ENCODE assay signal across 1 cellular context in genomic region chr11:66051766-66052663, GRCh38.
TF ChIP-seq lines count a peak whose summit lies in the region.

A gene with protein sequence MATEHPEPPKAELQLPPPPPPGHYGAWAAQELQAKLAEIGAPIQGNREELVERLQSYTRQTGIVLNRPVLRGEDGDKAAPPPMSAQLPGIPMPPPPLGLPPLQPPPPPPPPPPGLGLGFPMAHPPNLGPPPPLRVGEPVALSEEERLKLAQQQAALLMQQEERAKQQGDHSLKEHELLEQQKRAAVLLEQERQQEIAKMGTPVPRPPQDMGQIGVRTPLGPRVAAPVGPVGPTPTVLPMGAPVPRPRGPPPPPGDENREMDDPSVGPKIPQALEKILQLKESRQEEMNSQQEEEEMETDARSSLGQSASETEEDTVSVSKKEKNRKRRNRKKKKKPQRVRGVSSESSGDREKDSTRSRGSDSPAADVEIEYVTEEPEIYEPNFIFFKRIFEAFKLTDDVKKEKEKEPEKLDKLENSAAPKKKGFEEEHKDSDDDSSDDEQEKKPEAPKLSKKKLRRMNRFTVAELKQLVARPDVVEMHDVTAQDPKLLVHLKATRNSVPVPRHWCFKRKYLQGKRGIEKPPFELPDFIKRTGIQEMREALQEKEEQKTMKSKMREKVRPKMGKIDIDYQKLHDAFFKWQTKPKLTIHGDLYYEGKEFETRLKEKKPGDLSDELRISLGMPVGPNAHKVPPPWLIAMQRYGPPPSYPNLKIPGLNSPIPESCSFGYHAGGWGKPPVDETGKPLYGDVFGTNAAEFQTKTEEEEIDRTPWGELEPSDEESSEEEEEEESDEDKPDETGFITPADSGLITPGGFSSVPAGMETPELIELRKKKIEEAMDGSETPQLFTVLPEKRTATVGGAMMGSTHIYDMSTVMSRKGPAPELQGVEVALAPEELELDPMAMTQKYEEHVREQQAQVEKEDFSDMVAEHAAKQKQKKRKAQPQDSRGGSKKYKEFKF (plus strand): TSS chr11:66052364. CDS start chr11:66052385, 21 bp downstream.

TF ChIP-seq in GM12878, 131 proteins besides CTCF, POLR2A, EP300 and RAD21 (continued from another document):
- TF ChIP-seq E4F1 (IDR thresholded peaks at IDR 0.05; ENCODE audit: borderline replicate concordance, partially characterized antibody) (peak; percentile 93), SIN3A (IDR thresholded peaks at IDR 0.05; ENCODE audit: low read depth, low read length) (no peak; the same call in none of the 2 replicates), RUNX3 (IDR thresholded peaks at IDR 0.05; ENCODE audit: low read length) (peak; percentile 77), TBL1XR1 (IDR thresholded peaks at IDR 0.05; ENCODE audit: low read depth, low read length) (no peak; the same call in 1 of the 2 replicates)
- TF ChIP-seq, protein P1, sequence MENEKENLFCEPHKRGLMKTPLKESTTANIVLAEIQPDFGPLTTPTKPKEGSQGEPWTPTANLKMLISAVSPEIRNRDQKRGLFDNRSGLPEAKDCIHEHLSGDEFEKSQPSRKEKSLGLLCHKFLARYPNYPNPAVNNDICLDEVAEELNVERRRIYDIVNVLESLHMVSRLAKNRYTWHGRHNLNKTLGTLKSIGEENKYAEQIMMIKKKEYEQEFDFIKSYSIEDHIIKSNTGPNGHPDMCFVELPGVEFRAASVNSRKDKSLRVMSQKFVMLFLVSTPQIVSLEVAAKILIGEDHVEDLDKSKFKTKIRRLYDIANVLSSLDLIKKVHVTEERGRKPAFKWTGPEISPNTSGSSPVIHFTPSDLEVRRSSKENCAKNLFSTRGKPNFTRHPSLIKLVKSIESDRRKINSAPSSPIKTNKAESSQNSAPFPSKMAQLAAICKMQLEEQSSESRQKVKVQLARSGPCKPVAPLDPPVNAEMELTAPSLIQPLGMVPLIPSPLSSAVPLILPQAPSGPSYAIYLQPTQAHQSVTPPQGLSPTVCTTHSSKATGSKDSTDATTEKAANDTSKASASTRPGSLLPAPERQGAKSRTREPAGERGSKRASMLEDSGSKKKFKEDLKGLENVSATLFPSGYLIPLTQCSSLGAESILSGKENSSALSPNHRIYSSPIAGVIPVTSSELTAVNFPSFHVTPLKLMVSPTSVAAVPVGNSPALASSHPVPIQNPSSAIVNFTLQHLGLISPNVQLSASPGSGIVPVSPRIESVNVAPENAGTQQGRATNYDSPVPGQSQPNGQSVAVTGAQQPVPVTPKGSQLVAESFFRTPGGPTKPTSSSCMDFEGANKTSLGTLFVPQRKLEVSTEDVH (IDR thresholded peaks at IDR 0.05; ENCODE audit: low read depth, partially characterized antibody), result peak; percentile 85
TF ChIP-seq in GM12878: peak in this region for 51.
